Comparison of ENCODE assay signal across 8 cellular contexts in the genomic region with DNA sequence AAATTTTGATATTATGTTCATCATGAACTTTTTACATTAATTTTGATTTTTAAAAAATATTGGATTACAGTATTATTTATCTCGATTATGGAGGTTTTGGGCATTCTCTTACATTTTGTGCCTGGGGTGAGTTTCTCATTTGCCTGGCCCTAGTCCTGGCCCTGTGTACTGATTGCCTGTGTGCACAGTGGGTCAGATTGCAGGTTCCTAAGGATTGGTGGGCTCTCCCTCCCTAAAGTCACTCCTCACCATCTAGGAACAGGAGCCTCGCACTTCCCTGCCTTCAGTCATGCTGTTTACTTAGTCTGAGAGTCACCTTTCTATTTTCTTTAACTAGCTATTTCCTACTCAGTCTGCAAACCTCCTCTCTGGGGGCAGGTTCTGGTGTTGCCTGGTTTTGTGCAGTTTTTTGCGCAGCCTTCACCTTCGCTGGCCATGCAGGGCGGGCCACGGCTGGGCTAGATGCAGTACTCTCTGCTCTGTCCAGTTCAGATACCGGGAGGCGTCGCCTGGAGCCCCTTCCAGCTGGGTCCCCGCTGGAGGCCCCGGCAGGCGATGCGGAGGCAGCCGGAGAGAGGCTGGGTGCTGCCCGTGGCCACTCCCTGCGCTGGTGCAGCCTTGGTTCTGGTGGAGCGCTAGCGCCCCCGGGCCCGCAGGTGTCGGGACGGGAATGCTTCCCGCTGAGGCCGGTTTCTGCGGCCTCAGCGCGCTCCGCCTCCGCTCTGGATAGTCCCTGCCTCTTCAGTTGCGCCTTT. TPM values are rescaled to one million over a fixed set of nuclear protein-coding genes. Genes with fewer than 3 reads are reported as not detected.
DNase-seq lines count a peak whose midpoint lies in the region; ATAC-seq and TF ChIP-seq lines count a peak whose summit lies in the region.

No MANE protein-coding gene starts in this region.

- peaks cover 58% of the 10 kb centered on the region for H3K27me3 Mint-ChIP-seq in activated CD4-positive, alpha-beta memory T cell treated with anti-CD3 and anti-CD28 coated beads for 36 hours
- H3K27me3 Mint-ChIP-seq in stimulated activated naive CD8-positive, alpha-beta T cell treated with anti-CD3 and anti-CD28 coated beads, Interleukin-15, amount 100 ng/mL, for 72 hours = peaks cover 75% of the 10 kb centered on the region
- peaks cover 33 to 42% (median 34%) of the 10 kb centered on the region in 3 donors for H3K27me3 Mint-ChIP-seq in CD14-positive monocyte (ENCODE audit: low read depth in 3 of 3)

- no peaks in the 10 kb centered on the region for H3K36me3 Mint-ChIP-seq in activated CD4-positive, alpha-beta memory T cell treated with anti-CD3 and anti-CD28 coated beads for 36 hours
- no peaks in the 10 kb centered on the region for H3K36me3 Mint-ChIP-seq in CD14-positive monocyte

- peak; percentile 93 for ATAC-seq in stimulated activated naive CD8-positive, alpha-beta T cell treated with anti-CD3 and anti-CD28 coated beads, Interleukin-15, amount 100 ng/mL, for 72 hours

- H3K9me3 Mint-ChIP-seq in activated CD4-positive, alpha-beta memory T cell treated with anti-CD3 and anti-CD28 coated beads for 36 hours = no peaks in the 10 kb centered on the region
- no peaks in the 10 kb centered on the region for H3K9me3 Mint-ChIP-seq in stimulated activated naive CD8-positive, alpha-beta T cell treated with anti-CD3 and anti-CD28 coated beads, Interleukin-15, amount 100 ng/mL, for 72 hours
- peaks cover 0 to 8% (median 2%) of the 10 kb centered on the region in 7 donors for H3K9me3 Mint-ChIP-seq in CD14-positive monocyte

- CTCF ChIA-PET in activated CD4-positive, alpha-beta memory T cell treated with anti-CD3 and anti-CD28 coated beads for 36 hours (lab: Charles Lee) = interaction anchor here (0.6 to 1.0 kb wide), 2 partner anchors 13 to 526 kb away, joined by 3 read pairs; no protein-coding TSS in a partner anchor

- H3K27me3 ChIP-seq in mucosa of rectum (ENCODE audit: control insufficient read depth in 2 of 2, insufficient read depth in 2 of 2, low read length in 2 of 2) = peaks cover 6 to 11% of the 10 kb centered on the region in 2 donors

- DNase-seq in NCI-H2107 treated with DMSO at 0.1 percent for 48 hours (lab: John Stamatoyannopoulos, UW; ENCODE audit: unreplicated experiment) (peak; percentile 15), NCI-H2107 (lab: John Stamatoyannopoulos, UW) (no peak), NCI-H128 (lab: John Stamatoyannopoulos, UW; ENCODE audit: unreplicated experiment) (peak; percentile 59), epithelial cell of esophagus (ENCODE audit: low read depth) (peak; percentile 83), CD14-positive monocyte (ENCODE audit: low spot score) (no peak)
- DNase-seq in activated CD4-positive, alpha-beta memory T cell treated with anti-CD3 and anti-CD28 coated beads for 36 hours = peak; percentile 76
- peak; percentile 57 to 67 for DNase-seq in stimulated activated naive CD8-positive, alpha-beta T cell treated with anti-CD3 and anti-CD28 coated beads, Interleukin-15, amount 100 ng/mL, for 72 hours

- intact Hi-C loops in activated CD4-positive, alpha-beta memory T cell treated with anti-CD3 and anti-CD28 coated beads for 36 hours (cut with micrococcal nuclease) = loop anchor here (2.0 kb wide), 1 partner anchor 242 kb away; no protein-coding TSS in a partner anchor
- intact Hi-C loops in CD14-positive monocyte (cut with micrococcal nuclease) = no loop called here

- no peak overlapping the region for H3K27ac Mint-ChIP-seq in activated CD4-positive, alpha-beta memory T cell treated with anti-CD3 and anti-CD28 coated beads for 36 hours
- no peak overlapping the region for H3K27ac Mint-ChIP-seq in stimulated activated naive CD8-positive, alpha-beta T cell treated with anti-CD3 and anti-CD28 coated beads, Interleukin-15, amount 100 ng/mL, for 72 hours
- H3K27ac Mint-ChIP-seq in CD14-positive monocyte = no peak overlapping the region

- H3K4me3 Mint-ChIP-seq in activated CD4-positive, alpha-beta memory T cell treated with anti-CD3 and anti-CD28 coated beads for 36 hours = peak overlapping the region; percentile 1
- H3K4me3 Mint-ChIP-seq in stimulated activated naive CD8-positive, alpha-beta T cell treated with anti-CD3 and anti-CD28 coated beads, Interleukin-15, amount 100 ng/mL, for 72 hours = peak overlapping the region; percentile 78 to 79
- peak overlapping the region in 1 of 2 donors; percentile 87 for H3K4me3 Mint-ChIP-seq in CD14-positive monocyte

- peaks cover 4% of the 10 kb centered on the region for H3K4me1 Mint-ChIP-seq in activated CD4-positive, alpha-beta memory T cell treated with anti-CD3 and anti-CD28 coated beads for 36 hours (ENCODE audit: low read depth)
- peaks cover 11% of the 10 kb centered on the region for H3K4me1 Mint-ChIP-seq in stimulated activated naive CD8-positive, alpha-beta T cell treated with anti-CD3 and anti-CD28 coated beads, Interleukin-15, amount 100 ng/mL, for 72 hours
- peaks cover 6% of the 10 kb centered on the region for H3K4me1 Mint-ChIP-seq in CD14-positive monocyte

- POLR2A ChIA-PET in activated CD4-positive, alpha-beta memory T cell treated with anti-CD3 and anti-CD28 coated beads for 36 hours (lab: Charles Lee) = no interaction called here

- no peak overlapping the region for H3K9ac ChIP-seq in mucosa of rectum (ENCODE audit: low read depth in 1 of 2, low read length in 2 of 2)

- H3K4me3 ChIP-seq in epithelial cell of esophagus (ENCODE audit: low read length) (peak overlapping the region; percentile 40), mucosa of rectum (ENCODE audit: low read length in 2 of 2) (peak overlapping the region; percentile 15 to 59)

- H3K9me3 ChIP-seq in mucosa of rectum (ENCODE audit: control insufficient read depth in 2 of 2, low read length in 2 of 2) = no peaks in the 10 kb centered on the region

- H3K4me1 ChIP-seq in mucosa of rectum (ENCODE audit: control insufficient read depth in 2 of 2, insufficient read depth in 2 of 2, low read length in 2 of 2) = peaks cover 0 to 5% of the 10 kb centered on the region in 2 donors

- H3K27ac ChIP-seq in mucosa of rectum (ENCODE audit: low read depth in 2 of 2, low read length in 2 of 2) = no peak overlapping the region

- TF ChIP-seq CTCF in epithelial cell of esophagus (IDR thresholded peaks at IDR 0.05; ENCODE audit: insufficient read depth, low read depth, low read length, missing control alignments) (peak; percentile 63), CD14-positive monocyte (IDR thresholded peaks at IDR 0.05) (no peak)

- no peaks in the 10 kb centered on the region for H3K36me3 ChIP-seq in mucosa of rectum (ENCODE audit: control insufficient read depth in 2 of 2, insufficient read depth in 2 of 2, low read length in 2 of 2)

RNA-seq across cellular contexts. Expression of gene MC5R, which starts 23.3 kb away (rescaled TPM):
- not detected for total RNA-seq in activated CD4-positive, alpha-beta memory T cell treated with anti-CD3 and anti-CD28 coated beads for 36 hours
- under 1 TPM; 0.12 to 0.13 TPM for polyA plus RNA-seq in CD14-positive monocyte

Comparison
In these comparisons a context has a peak if more than half of its experiments do, and no peak if none do; other contexts are left out.
1. DNase-seq: peak in NCI-H2107 treated with DMSO at 0.1 percent for 48 hours (single experiment), NCI-H128 (single experiment), activated CD4-positive, alpha-beta memory T cell treated with anti-CD3 and anti-CD28 coated beads for 36 hours (single experiment), epithelial cell of esophagus (single experiment) and stimulated activated naive CD8-positive, alpha-beta T cell treated with anti-CD3 and anti-CD28 coated beads, Interleukin-15, amount 100 ng/mL, for 72 hours (2 of 2); none in NCI-H2107 (single experiment) and CD14-positive monocyte (single experiment).